7 cellular contexts compared by ENCODE assay signal in the genomic region with DNA sequence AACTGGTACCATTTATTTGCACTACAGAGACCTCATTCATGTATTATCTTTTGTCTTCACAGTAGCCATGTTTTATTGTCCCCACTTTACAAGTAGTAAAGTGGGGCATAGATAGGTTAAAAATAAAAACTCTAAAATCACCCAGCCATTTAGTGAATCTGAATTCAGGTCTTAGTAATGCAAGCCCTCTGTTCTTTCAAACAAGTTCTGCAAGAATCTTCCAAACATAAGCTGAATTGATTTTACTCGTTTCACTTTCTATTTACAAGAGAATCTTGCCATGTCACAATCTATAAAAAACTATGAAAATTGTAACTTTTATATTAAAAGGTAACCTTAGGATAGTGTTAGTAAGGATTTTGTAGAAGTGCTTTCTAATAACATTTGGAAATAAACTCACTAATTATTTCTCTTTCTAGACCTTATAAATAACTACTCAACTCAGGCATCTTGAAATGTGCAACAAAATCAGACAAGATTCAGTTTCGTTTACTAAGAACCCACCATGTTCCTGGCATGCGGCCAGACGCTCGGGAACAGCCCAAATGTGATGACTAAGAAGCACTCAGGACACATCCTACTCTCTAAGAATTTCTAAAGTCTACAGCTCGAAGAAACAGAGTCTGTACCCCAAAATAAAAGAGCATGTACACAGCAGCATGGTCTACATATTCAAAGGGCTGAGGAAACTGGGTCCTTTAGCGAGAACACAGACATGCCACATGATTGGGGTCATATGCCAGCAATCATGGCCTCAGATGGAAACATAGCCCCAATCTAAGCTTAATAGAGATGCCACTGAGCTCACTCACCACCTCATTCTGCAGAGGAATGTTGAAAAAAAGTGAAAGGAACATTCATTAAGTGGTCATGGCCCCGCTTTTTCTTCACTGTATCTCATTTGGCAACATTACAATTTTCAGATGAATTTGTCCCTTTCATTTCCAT.
DNase-seq lines count a peak whose midpoint lies in the region; ATAC-seq and TF ChIP-seq lines count a peak whose summit lies in the region.

No MANE protein-coding gene starts in this region.

- ATAC-seq in GM19043 (IDR thresholded peaks at IDR 0.05; ENCODE audit: low read depth, unreplicated experiment) (peak; percentile 87), HG03066 (IDR thresholded peaks at IDR 0.05; ENCODE audit: low read depth, unreplicated experiment) (peak; percentile 85), aorta (ENCODE audit: low FRiP score) (no peak)

- H3K4me1 Mint-ChIP-seq in osteocyte (ENCODE audit: unreplicated experiment): peaks cover 13% of the 10 kb centered on the region

- H3K9me3 ChIP-seq in aorta (ENCODE audit: control insufficient read depth, low read length): peaks cover 2% of the 10 kb centered on the region

- H3K4ac ChIP-seq in mesendoderm (ENCODE audit: low read depth, low read length): no peak overlapping the region

- no peaks in the 10 kb centered on the region for H3K79me1 ChIP-seq in mesendoderm (ENCODE audit: low read length)

- H2BK120ac ChIP-seq in mesendoderm (ENCODE audit: low read depth, low read length): no peak overlapping the region

- no peaks in the 10 kb centered on the region for H3K79me2 ChIP-seq in mesendoderm (ENCODE audit: control insufficient read depth, insufficient read depth, low read length)

- H2BK5ac ChIP-seq in mesendoderm (ENCODE audit: low read length): no peak overlapping the region

- H3K27me3 ChIP-seq in aorta (ENCODE audit: control insufficient read depth in 1 of 2, insufficient read depth in 2 of 2, low read length in 1 of 2): no peaks in the 10 kb centered on the region
- H3K27me3 ChIP-seq in mesendoderm (ENCODE audit: insufficient read depth, low read length, poor library complexity): no peaks in the 10 kb centered on the region

- H3K36me3 ChIP-seq in aorta (ENCODE audit: control insufficient read depth in 1 of 2, insufficient read depth in 2 of 2, low read length in 1 of 2) (peaks cover 3 to 4% of the 10 kb centered on the region in 2 donors), mesendoderm (ENCODE audit: control insufficient read depth, insufficient read depth, low read length) (no peaks in the 10 kb centered on the region)

- no peak overlapping the region for H3K18ac ChIP-seq in mesendoderm (ENCODE audit: low read length)

- peak overlapping the region; percentile 37 for H3K27ac Mint-ChIP-seq in osteocyte (ENCODE audit: unreplicated experiment)

- no peak for TF ChIP-seq CTCF in osteocyte (IDR thresholded peaks at IDR 0.05)

- H3K9me3 Mint-ChIP-seq in osteocyte (ENCODE audit: unreplicated experiment): peaks cover 12% of the 10 kb centered on the region

- no peak overlapping the region for H3K9ac ChIP-seq in mesendoderm (ENCODE audit: low read length)

- WGBS in aorta, 2 donors: 55 to 59% methylated on average over 8 of the region's 8 CpGs
- no CpG with 5 or more reads among the region's 8 CpGs for WGBS in mesendoderm (ENCODE audit: extremely low coverage, insufficient coverage, low lambda C conversion rate)

- intact Hi-C loops in aorta (cut with DNase I): no loop called here

- H3K4me3 ChIP-seq in aorta (ENCODE audit: low read length in 2 of 2) (no peak overlapping the region), mesendoderm (ENCODE audit: low read length) (no peak overlapping the region)

- H3K27ac ChIP-seq in angular gyrus (ENCODE audit: low read depth, low read length) (peak overlapping the region; percentile 62), aorta (ENCODE audit: low read depth in 1 of 2, low read length in 2 of 2) (no peak overlapping the region), mesendoderm (ENCODE audit: low read depth, low read length) (no peak overlapping the region)

- peak; percentile 17 to 93 (median 45) for DNase-seq in T-helper 2 cell
- DNase-seq in osteocyte (ENCODE audit: extremely low spot score, unreplicated experiment): no peak
- peak; percentile 65 to 84 for DNase-seq in aorta
- DNase-seq in mesendoderm: no peak

- H3K56ac ChIP-seq in mesendoderm (ENCODE audit: low read length): no peak overlapping the region

- no peak overlapping the region for H4K8ac ChIP-seq in mesendoderm (ENCODE audit: low read depth, low read length)

- H3K4me3 Mint-ChIP-seq in osteocyte (ENCODE audit: unreplicated experiment): peak overlapping the region; percentile 42

- peaks cover 4% of the 10 kb centered on the region for H3K36me3 Mint-ChIP-seq in osteocyte (ENCODE audit: unreplicated experiment)

- no peak overlapping the region for H3K23ac ChIP-seq in mesendoderm (ENCODE audit: low read length)

- no peak overlapping the region for H2BK15ac ChIP-seq in mesendoderm (replicated peaks; ENCODE audit: low read depth)

- H4K5ac ChIP-seq in mesendoderm (ENCODE audit: low read length): no peak overlapping the region

- no peaks in the 10 kb centered on the region for H3K4me1 ChIP-seq in aorta (ENCODE audit: control insufficient read depth in 1 of 2, insufficient read depth in 2 of 2, low read length in 2 of 2)
- H3K4me1 ChIP-seq in mesendoderm (ENCODE audit: control insufficient read depth, low read depth, low read length): no peaks in the 10 kb centered on the region

- H2AK5ac ChIP-seq in mesendoderm (ENCODE audit: low read length): no peak overlapping the region

- H3K4me2 ChIP-seq in mesendoderm (ENCODE audit: low read length): no peak overlapping the region

- no peaks in the 10 kb centered on the region for H3K27me3 Mint-ChIP-seq in osteocyte (ENCODE audit: unreplicated experiment)

Comparison
In these comparisons a context has a peak if more than half of its experiments do, and no peak if none do; other contexts are left out.
1. DNase-seq: peak in T-helper 2 cell (5 of 5) and aorta (2 of 2); none in osteocyte (single experiment) and mesendoderm (single experiment).